Comparison of ENCODE assay signal across 1 cellular context in genomic region chr14:103708750-103709187, GRCh38.
A peak's percentile ranks its signal among the peaks of the same experiment; 100 is the strongest.
TF ChIP-seq lines count a peak whose summit lies in the region.

No MANE protein-coding gene starts in this region.

TF ChIP-seq in HepG2, 621 proteins besides CTCF, POLR2A, EP300 and RAD21:
- TF ChIP-seq CHD2 (IDR thresholded peaks at IDR 0.05; ENCODE audit: low read depth, low read length) (no peak), AGO2 (optimal IDR thresholded peaks at IDR 0.05; ENCODE audit: low read depth, low read length) (peak; percentile 49), ARID4A (CRISPR knock-in tag; IDR thresholded peaks at IDR 0.05; ENCODE audit: borderline replicate concordance) (0 out of 2 replicates have a peak, but pooled peaks have one; percentile 20), RBM39 (IDR thresholded peaks at IDR 0.05; ENCODE audit: low read depth, low read length, poor library complexity, severe bottlenecking) (no peak)
